In the genomic region with DNA sequence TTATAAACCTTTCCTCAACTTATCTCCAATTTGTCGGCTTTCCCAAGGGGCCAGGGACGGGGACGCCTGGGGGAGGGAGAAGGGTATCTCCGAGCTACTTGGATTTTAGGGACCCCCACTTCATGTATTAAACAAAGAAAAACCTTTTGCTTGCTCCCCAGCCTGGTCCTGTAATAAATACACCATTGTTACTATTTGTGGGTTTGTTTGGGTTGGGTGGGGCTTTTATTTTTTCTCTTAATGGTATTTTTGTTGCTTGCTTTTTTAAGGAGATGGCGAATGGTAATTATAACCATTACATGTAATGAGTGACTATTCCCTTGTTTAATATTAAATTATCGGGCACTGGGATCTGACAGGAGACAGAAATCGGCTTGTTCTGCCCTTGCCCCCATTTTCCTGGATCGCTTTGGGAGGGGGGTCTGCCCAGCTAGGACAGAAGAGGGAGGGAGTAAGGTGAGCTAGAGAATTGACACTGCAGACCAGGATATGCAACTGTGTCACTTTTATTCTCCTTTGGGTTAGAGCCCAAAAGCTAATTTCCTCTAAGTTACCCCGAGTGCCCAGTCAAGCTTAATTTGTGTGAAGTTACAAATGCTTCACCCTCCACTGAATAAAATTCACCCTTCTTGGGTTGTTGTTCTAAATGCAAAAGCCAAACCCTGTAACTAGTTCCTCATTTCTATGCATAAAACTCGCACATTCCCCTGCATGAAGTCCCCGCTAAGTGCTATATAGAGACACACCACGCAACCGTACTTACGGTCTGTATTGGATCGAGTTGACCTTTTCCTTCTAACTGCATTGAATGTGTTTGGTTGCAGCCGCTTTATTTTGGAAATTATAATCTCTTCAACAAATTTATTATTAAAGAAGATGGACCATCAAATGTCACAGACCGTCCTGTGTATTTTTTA, we compare ENCODE assay signal across 7 cellular contexts. TPM values are rescaled to one million over a fixed set of nuclear protein-coding genes. Genes with fewer than 3 reads are reported as not detected.
DNase-seq lines count a peak whose midpoint lies in the region; ATAC-seq, FAIRE-seq and TF ChIP-seq lines count a peak whose summit lies in the region.

No MANE protein-coding gene starts in this region.

- H2AFZ ChIP-seq in HepG2 (ENCODE audit: low read length): peak overlapping the region; percentile 60

- POLR2A ChIA-PET in HepG2 (lab: Yijun Ruan, JAX): interaction anchor here (0.7 to 3.1 kb wide), 13 partner anchors 10 to 167 kb away, joined by 3 to 15 read pairs (median 4); no protein-coding TSS in a partner anchor

- no peaks in the 10 kb centered on the region for H4K20me1 ChIP-seq in HepG2 (ENCODE audit: insufficient read depth, low read length)

- H3K4me3 ChIP-seq in HepG2 (replicated peaks in 1 of 3; ENCODE audit: insufficient read depth in 1 of 3, low read depth in 2 of 3, low read length in 3 of 3) (peak overlapping the region; percentile 43 to 73 (median 56); a peak in 5 of 6 replicates), tibial nerve (peak overlapping the region; percentile 47 to 62 (median 56))

- TSS peak; percentile 95 for BruUV-seq in HepG2 (replicated peaks; lab: Mats Ljungman, UMichigan)

- no peaks in the 10 kb centered on the region for H3K79me2 ChIP-seq in HepG2 (ENCODE audit: insufficient read depth, low read length)

- peaks cover 0 to 27% of the 10 kb centered on the region in 2 experiments; a peak in 3 of 5 replicates for H3K27me3 ChIP-seq in HepG2 (ENCODE audit: control insufficient read depth in 1 of 2, insufficient read depth in 2 of 2, low read length in 2 of 2)
- no peaks in the 10 kb centered on the region for H3K27me3 ChIP-seq in tibial nerve

- peak; percentile 77 for DNase-seq in NCI-H2227 treated with DMSO at 0.1 percent for 48 hours (lab: John Stamatoyannopoulos, UW)
- DNase-seq in caudate nucleus (lab: John Stamatoyannopoulos, UW): peak in 6 of 61 donors; percentile 14 to 49 (median 29)
- DNase-seq in HepG2 (ENCODE audit: low spot score): no peak
- no peak for DNase-seq in tibial nerve (ENCODE audit: low spot score in 2 of 2)
- no peak for DNase-seq in NCI-H1436 (lab: John Stamatoyannopoulos, UW)

- WGBS in HepG2 (ENCODE audit: low lambda C conversion rate): 4% methylated on average over 17 of the region's 17 CpGs
- 0 to 2% methylated on average over 17 of the region's 17 CpGs for WGBS in tibial nerve, 2 donors

- H3K9ac ChIP-seq in HepG2 (ENCODE audit: insufficient read depth, low read depth, low read length): peak overlapping the region; percentile 64

- peak overlapping the region; percentile 94 for H3K27ac ChIP-seq in caudate nucleus (ENCODE audit: low read depth, low read length)
- H3K27ac ChIP-seq in HepG2 (ENCODE audit: extremely low read length, insufficient read depth, low read length): peak overlapping the region; percentile 71
- H3K27ac ChIP-seq in tibial nerve: peak overlapping the region; percentile 87 to 98 (median 89)

- peak overlapping the region; percentile 90 for H3K4me2 ChIP-seq in HepG2 (ENCODE audit: low read depth, low read length)

- in situ Hi-C loops in HepG2 (cut with HindIII; ENCODE audit: extremely low pct_ligation_motif_present, low pct_unique_long_range_greater_than_20kb): no loop called here

- H3K9me3 ChIP-seq in HepG2 (ENCODE audit: low read length) (no peaks in the 10 kb centered on the region), tibial nerve (no peaks in the 10 kb centered on the region)

- intact Hi-C loops in HepG2 (cut with micrococcal nuclease; ENCODE audit: unreplicated experiment): loop anchor here (2.0 to 5.0 kb wide), 2 partner anchors 87 to 151 kb away; no protein-coding TSS in a partner anchor

- TF ChIP-seq RAD21 in HepG2 (CRISPR knock-in tag; IDR thresholded peaks at IDR 0.05): no peak

- peak; percentile 37 for ATAC-seq in GM18858 (IDR thresholded peaks at IDR 0.05; ENCODE audit: unreplicated experiment)
- peak; percentile 33 for ATAC-seq in HG02623 (IDR thresholded peaks at IDR 0.05; ENCODE audit: unreplicated experiment)
- ATAC-seq in HepG2: peak; percentile 50

- CTCF ChIA-PET in HepG2 (lab: Yijun Ruan, JAX; ENCODE audit: low intra/inter-chr PET ratio, low total read pairs): interaction anchor here (0.7 kb wide), 1 partner anchor 85 kb away, joined by 3 read pairs; no protein-coding TSS in a partner anchor

- H3K36me3 ChIP-seq in HepG2 (replicated peaks in 1 of 2; ENCODE audit: control insufficient read depth in 1 of 2, insufficient read depth in 2 of 2, low read length in 2 of 2) (no peaks in the 10 kb centered on the region), tibial nerve (no peaks in the 10 kb centered on the region)

- TF ChIP-seq POLR2A in HepG2 (IDR thresholded peaks at IDR 0.05; ENCODE audit: insufficient read depth in 1 of 2, low read depth in 2 of 2, low read length in 2 of 2): no peak
- no peak for TF ChIP-seq POLR2A in tibial nerve (IDR thresholded peaks at IDR 0.05)

- TF ChIP-seq EP300 in HepG2 (IDR thresholded peaks at IDR 0.05; ENCODE audit: low read depth in 2 of 2, low read length in 2 of 2) (no peak), HepG2 (CRISPR knock-in tag; IDR thresholded peaks at IDR 0.05; ENCODE audit: borderline replicate concordance) (no peak), tibial nerve (IDR thresholded peaks at IDR 0.05) (no peak)

- TF ChIP-seq CTCF in HepG2 (CRISPR knock-in tag; IDR thresholded peaks at IDR 0.05) (no peak), tibial nerve (IDR thresholded peaks at IDR 0.05) (no peak)

- FAIRE-seq in HepG2 (lab: Jason Lieb, UNC): no peak

- H3K4me1 ChIP-seq in HepG2 (ENCODE audit: insufficient read depth, low read length): peaks cover 36% of the 10 kb centered on the region
- peaks cover 0 to 28% (median 0%) of the 10 kb centered on the region in 4 donors for H3K4me1 ChIP-seq in tibial nerve

TF ChIP-seq in HepG2, 621 proteins besides CTCF, POLR2A, EP300 and RAD21:
- peak; percentile 4; the same call in 1 of the 2 replicates for TF ChIP-seq KMT2A (CRISPR knock-in tag; IDR thresholded peaks at IDR 0.05)
- TF ChIP-seq, protein P1, sequence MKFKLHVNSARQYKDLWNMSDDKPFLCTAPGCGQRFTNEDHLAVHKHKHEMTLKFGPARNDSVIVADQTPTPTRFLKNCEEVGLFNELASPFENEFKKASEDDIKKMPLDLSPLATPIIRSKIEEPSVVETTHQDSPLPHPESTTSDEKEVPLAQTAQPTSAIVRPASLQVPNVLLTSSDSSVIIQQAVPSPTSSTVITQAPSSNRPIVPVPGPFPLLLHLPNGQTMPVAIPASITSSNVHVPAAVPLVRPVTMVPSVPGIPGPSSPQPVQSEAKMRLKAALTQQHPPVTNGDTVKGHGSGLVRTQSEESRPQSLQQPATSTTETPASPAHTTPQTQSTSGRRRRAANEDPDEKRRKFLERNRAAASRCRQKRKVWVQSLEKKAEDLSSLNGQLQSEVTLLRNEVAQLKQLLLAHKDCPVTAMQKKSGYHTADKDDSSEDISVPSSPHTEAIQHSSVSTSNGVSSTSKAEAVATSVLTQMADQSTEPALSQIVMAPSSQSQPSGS (CRISPR knock-in tag; IDR thresholded peaks at IDR 0.05): no peak

RNA-seq across cellular contexts. Expression of a gene that starts 1.6 kb away (rescaled TPM):
- 0.83 and 0.91 TPM in 2 replicates for total RNA-seq in HepG2 (2016; rRNA removed; fragmentation: Illumina TruSeq; extraction: Trizol)
- total RNA-seq in HepG2 (2016; cell fraction: cytosol; rRNA removed; fragmentation: Illumina TruSeq; extraction: Trizol; ENCODE audit: low read depth): 1.4 and 2.0 TPM in 2 replicates
- total RNA-seq in HepG2 (2016; cell fraction: insoluble cytoplasmic fraction; rRNA removed; fragmentation: Illumina TruSeq; extraction: Trizol): 1.1 and 1.2 TPM in 2 replicates
- 0.62 and 0.77 TPM in 2 replicates for total RNA-seq in HepG2 (2016; cell fraction: membrane; rRNA removed; fragmentation: Illumina TruSeq; extraction: Trizol)
- total RNA-seq in HepG2 (2016; cell fraction: nucleus; rRNA removed; fragmentation: Illumina TruSeq; extraction: Trizol): 1.5 and 2.1 TPM in 2 replicates
- 0.66 and 0.68 TPM in 2 replicates for polyA plus RNA-seq in HepG2 (2011; rRNA removed)
- polyA plus RNA-seq in HepG2 (2011; cell fraction: cytosol; rRNA removed): 0.28 and 0.31 TPM in 2 replicates
- polyA plus RNA-seq in HepG2 (2011; cell fraction: nucleus; rRNA removed): 0.59 and 0.93 TPM in 2 replicates
- polyA plus RNA-seq in HepG2 (2012): 1.4 and 1.5 TPM in 2 replicates
- polyA plus RNA-seq in HepG2 (2016; cell fraction: cytosol; fragmentation: Illumina TruSeq; extraction: Trizol; ENCODE audit: low read depth): 0.07 TPM in 2 replicates
- 0.53 and 0.63 TPM in 2 replicates for polyA plus RNA-seq in HepG2 (2016; cell fraction: insoluble cytoplasmic fraction; fragmentation: Illumina TruSeq; extraction: Trizol; ENCODE audit: low read depth)
- 0.08 and 0.11 TPM in 2 replicates for polyA plus RNA-seq in HepG2 (2016; cell fraction: membrane; fragmentation: Illumina TruSeq; extraction: Trizol; ENCODE audit: low read depth)
- polyA plus RNA-seq in HepG2 (2016; cell fraction: nucleus; fragmentation: Illumina TruSeq; extraction: Trizol; ENCODE audit: insufficient read depth, low read depth): 1.4 TPM in 2 replicates
- 2.3 TPM in 1 of 2 replicates, not detected in the other for polyA minus RNA-seq in HepG2 (2011; rRNA and poly(A)+ RNA removed; ENCODE audit: low replicate concordance)
- 0.79 and 1.3 TPM in 2 replicates for polyA minus RNA-seq in HepG2 (2011; cell fraction: cytosol; rRNA and poly(A)+ RNA removed)
- 2.1 and 2.3 TPM in 2 replicates for polyA minus RNA-seq in HepG2 (2011; cell fraction: nucleus; rRNA and poly(A)+ RNA removed)
- total RNA-seq in tibial nerve: 10 to 100 TPM; 16.3 to 34.8 (median 23.7) TPM

Comparison
In these comparisons a context has a peak if more than half of its experiments do, and no peak if none do; other contexts are left out.
1. RNA of a gene that starts 1.6 kb away (total RNA-seq): 16.3 to 34.8 TPM in tibial nerve; 0.62 to 2.1 TPM in HepG2; every median in the first group is over 4 times any median in the second.
2. Peak in every context shown above with its lines, with median percentiles within 50 percentile points of each other: ATAC-seq and H3K27ac ChIP-seq.